In the genomic region with DNA sequence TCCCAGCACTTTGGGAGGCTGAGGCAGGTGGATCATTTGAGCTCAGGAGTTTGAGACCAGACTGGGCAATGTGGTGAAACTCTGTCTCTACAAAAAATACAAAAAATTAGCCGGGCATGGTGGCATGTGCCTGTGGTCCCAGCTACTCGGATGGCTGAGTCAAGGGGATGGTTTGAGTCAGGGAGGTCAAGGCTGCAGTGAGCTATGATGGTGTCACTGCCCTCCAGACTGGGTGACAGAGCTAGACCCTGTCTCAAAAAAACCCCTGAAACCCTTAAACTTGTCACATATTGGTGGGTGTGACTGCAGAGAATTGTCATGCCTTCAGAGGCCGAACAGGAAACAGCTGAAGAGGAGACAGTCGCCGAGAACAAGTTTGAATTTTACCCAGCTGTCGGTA, we compare ENCODE assay signal across 13 cellular contexts.
"Had no signal": no experiment of that assay in that cellular context is flagged by ENCODE, and none has a peak within 500 bp of the region (broad histone marks: within the 10 kb centered on the region; RNA-seq: fewer than 3 reads in every experiment).

No MANE protein-coding gene starts in this region.

- ATAC-seq: left ventricle myocardium superior; naive thymus-derived CD8-positive, alpha-beta T cell; stimulated activated naive B cell treated with anti-CD40 and anti-IgM and Interleukin-4, amounts not matched to agents 10 μg/mL and 1 μg/mL and 100 μg/mL, for 72 hours had no signal

- DNase-seq: activated CD4-positive, CD25-positive, alpha-beta regulatory T cell treated with anti-CD3 and anti-CD28 coated beads, Interleukin-2, amount 50 U/mL, for 72 hours; activated naive CD4-positive, alpha-beta T cell; dermis blood vessel endothelial cell; foreskin melanocyte; left ventricle myocardium superior; naive thymus-derived CD8-positive, alpha-beta T cell; stimulated activated naive B cell treated with anti-CD40 and anti-IgM and Interleukin-4, amounts not matched to agents 10 μg/mL and 1 μg/mL and 100 μg/mL, for 72 hours; substantia nigra; transverse colon had no signal

- H3K4me3 ChIP-seq: SK-N-MC, transverse colon, vagina had no signal

- H3K4me3 Mint-ChIP-seq: activated T-helper 1 cell treated with anti-CD3 and anti-CD28 coated beads, Interleukin-12 subunit alpha, Interleukin-12 subunit beta, Interleukin-2, Interleukin-4 antibody, amounts not matched to agents 30 ng/mL and 10 ng/mL and 1 ng/mL, durations not matched to agents 14 hours and 24 hours and 36 hours; memory B cell; stimulated activated naive B cell treated with anti-CD40 and anti-IgM and Interleukin-4, amounts not matched to agents 10 μg/mL and 1 μg/mL and 100 μg/mL, for 72 hours had no signal

- H3K9me3 Mint-ChIP-seq: activated T-helper 1 cell treated with anti-CD3 and anti-CD28 coated beads, Interleukin-12 subunit alpha, Interleukin-12 subunit beta, Interleukin-2, Interleukin-4 antibody, amounts not matched to agents 30 ng/mL and 10 ng/mL and 1 ng/mL, durations not matched to agents 14 hours and 24 hours and 36 hours; memory B cell; naive thymus-derived CD8-positive, alpha-beta T cell; stimulated activated naive B cell treated with anti-CD40 and anti-IgM and Interleukin-4, amounts not matched to agents 10 μg/mL and 1 μg/mL and 100 μg/mL, for 72 hours had no signal

- H3K27ac Mint-ChIP-seq: activated T-helper 1 cell treated with anti-CD3 and anti-CD28 coated beads, Interleukin-12 subunit alpha, Interleukin-12 subunit beta, Interleukin-2, Interleukin-4 antibody, amounts not matched to agents 30 ng/mL and 10 ng/mL and 1 ng/mL, durations not matched to agents 14 hours and 24 hours and 36 hours; memory B cell; naive thymus-derived CD8-positive, alpha-beta T cell; stimulated activated naive B cell treated with anti-CD40 and anti-IgM and Interleukin-4, amounts not matched to agents 10 μg/mL and 1 μg/mL and 100 μg/mL, for 72 hours had no signal

- H3K27me3 Mint-ChIP-seq: memory B cell; naive thymus-derived CD8-positive, alpha-beta T cell; stimulated activated naive B cell treated with anti-CD40 and anti-IgM and Interleukin-4, amounts not matched to agents 10 μg/mL and 1 μg/mL and 100 μg/mL, for 72 hours had no signal
